ENCODE assay signal across 11 cellular contexts in the genomic region with DNA sequence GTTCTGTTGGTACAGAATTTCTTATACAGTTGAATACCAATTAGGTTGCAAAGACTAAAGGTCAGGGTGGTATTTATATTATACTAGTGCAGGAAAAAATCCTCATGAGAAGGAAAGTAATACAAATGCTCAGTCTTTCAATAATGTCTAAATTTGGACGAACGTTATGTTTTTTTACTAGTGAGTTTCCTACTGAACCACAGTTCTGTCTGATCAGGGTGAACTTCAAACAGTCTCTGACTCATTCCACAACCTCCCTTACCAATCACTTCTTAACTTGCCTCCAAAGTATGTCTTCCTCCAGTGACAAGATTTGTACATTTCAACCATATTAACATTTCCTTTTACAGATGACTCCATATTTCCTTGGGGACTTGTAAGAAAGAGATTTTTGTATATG. TPM values are rescaled to one million over a fixed set of nuclear protein-coding genes. Genes with fewer than 3 reads are reported as not detected.
DNase-seq lines count a peak whose midpoint lies in the region; ATAC-seq and TF ChIP-seq lines count a peak whose summit lies in the region.
"Had no signal": no experiment of that assay in that cellular context is flagged by ENCODE, and none has a peak within 500 bp of the region (broad histone marks: within the 10 kb centered on the region; RNA-seq: fewer than 3 reads in every experiment).

No MANE protein-coding gene starts in this region.

- H3F3A ChIP-seq in PC-3 (ENCODE audit: low read length, unreplicated experiment), result no peaks in the 10 kb centered on the region

- H3K4me1 ChIP-seq in PC-3 (ENCODE audit: insufficient read depth, low read length) (peaks cover 8% of the 10 kb centered on the region; the same call in 1 of the 2 replicates), left lung (peaks cover 0 to 4% of the 10 kb centered on the region in 2 donors)
- H3K4me1 ChIP-seq in CD4-positive, alpha-beta memory T cell (ENCODE audit: insufficient read depth, low read length), result no peaks in the 10 kb centered on the region

- no peak overlapping the region for H3K9ac ChIP-seq in PC-3 (ENCODE audit: low read length)

- no peak for TF ChIP-seq CTCF in PC-3 (conservative IDR thresholded peaks at IDR 0.05; ENCODE audit: low read depth, low read length)
- TF ChIP-seq CTCF in left lung (IDR thresholded peaks at IDR 0.05), result no peak

- H4K20me1 ChIP-seq in PC-3 (ENCODE audit: low read length), result no peaks in the 10 kb centered on the region

- H3K27me3 ChIP-seq in PC-3 (ENCODE audit: low read length) (no peaks in the 10 kb centered on the region), left lung (no peaks in the 10 kb centered on the region)
- H3K27me3 ChIP-seq in CD4-positive, alpha-beta memory T cell (ENCODE audit: insufficient read depth, low read length), result no peaks in the 10 kb centered on the region

- CTCF ChIA-PET in activated naive CD4-positive, alpha-beta T cell treated with anti-CD3 and anti-CD28 coated beads, Interleukin-2, amount 10 ng/mL, durations not matched to agents 7 days and 5 days (lab: Charles Lee), result interaction anchor here (1.5 kb wide), 1 partner anchor 819 kb away, joined by 3 read pairs; no protein-coding TSS in a partner anchor
- CTCF ChIA-PET in PC-3 (lab: Charles Lee), result no interaction called here
- CTCF ChIA-PET in CD4-positive, alpha-beta memory T cell (lab: Charles Lee; ENCODE audit: partially characterized antibody), result no interaction called here

- intact Hi-C loops in PC-3 (cut with micrococcal nuclease) (no loop called here), left lung (cut with DNase I) (no loop called here)
- intact Hi-C loops in CD4-positive, alpha-beta memory T cell (cut with micrococcal nuclease), result no loop called here

- no peak overlapping the region for H3K27ac ChIP-seq in PC-3 (ENCODE audit: low read length)
- no peak overlapping the region for H3K27ac ChIP-seq in CD4-positive, alpha-beta memory T cell (ENCODE audit: low read depth, low read length)
- no peak overlapping the region for H3K27ac ChIP-seq in left lung

- peaks cover 3% of the 10 kb centered on the region for H3K36me3 Mint-ChIP-seq in activated naive CD4-positive, alpha-beta T cell treated with anti-CD3 and anti-CD28 coated beads, Interleukin-2, amount 10 ng/mL, durations not matched to agents 7 days and 5 days
- H3K36me3 Mint-ChIP-seq in CD4-positive, alpha-beta memory T cell, result no peaks in the 10 kb centered on the region
- H3K36me3 Mint-ChIP-seq: memory B cell had no signal

- POLR2A ChIA-PET in PC-3 (lab: Charles Lee; ENCODE audit: unreplicated experiment), result no interaction called here
- POLR2A ChIA-PET in CD4-positive, alpha-beta memory T cell (lab: Charles Lee; ENCODE audit: partially characterized antibody), result no interaction called here

- ATAC-seq in HG02885 (IDR thresholded peaks at IDR 0.05; ENCODE audit: poor library complexity, unreplicated experiment) (peak; percentile 100), PC-3 (no peak), left lung (no peak)
- ATAC-seq in stimulated activated naive CD8-positive, alpha-beta T cell treated with anti-CD3 and anti-CD28 coated beads, Interleukin-15, amount 100 ng/mL, for 72 hours, result peak; percentile 99

- H2AFZ ChIP-seq in PC-3 (ENCODE audit: low read length), result no peak overlapping the region

- H3K27me3 Mint-ChIP-seq in activated naive CD4-positive, alpha-beta T cell treated with anti-CD3 and anti-CD28 coated beads, Interleukin-2, amount 10 ng/mL, durations not matched to agents 7 days and 5 days, result peaks cover 11% of the 10 kb centered on the region
- H3K27me3 Mint-ChIP-seq in stimulated activated naive CD8-positive, alpha-beta T cell treated with anti-CD3 and anti-CD28 coated beads, Interleukin-15, amount 100 ng/mL, for 72 hours, result peaks cover 29% of the 10 kb centered on the region
- peaks cover 0 to 4% of the 10 kb centered on the region in 2 donors for H3K27me3 Mint-ChIP-seq in CD4-positive, alpha-beta memory T cell

- H3K4me1 Mint-ChIP-seq in activated naive CD4-positive, alpha-beta T cell treated with anti-CD3 and anti-CD28 coated beads, Interleukin-2, amount 10 ng/mL, durations not matched to agents 7 days and 5 days, result peaks cover 19% of the 10 kb centered on the region
- H3K4me1 Mint-ChIP-seq in stimulated activated naive CD8-positive, alpha-beta T cell treated with anti-CD3 and anti-CD28 coated beads, Interleukin-15, amount 100 ng/mL, for 72 hours, result peaks cover 37% of the 10 kb centered on the region
- H3K4me1 Mint-ChIP-seq in CD4-positive, alpha-beta memory T cell, result peaks cover 0 to 4% (median 1%) of the 10 kb centered on the region in 4 donors
- H3K4me1 Mint-ChIP-seq: memory B cell had no signal

- peaks cover 2% of the 10 kb centered on the region for H3K9me3 Mint-ChIP-seq in activated naive CD4-positive, alpha-beta T cell treated with anti-CD3 and anti-CD28 coated beads, Interleukin-2, amount 10 ng/mL, durations not matched to agents 7 days and 5 days
- peaks cover 0 to 6% of the 10 kb centered on the region in 2 donors for H3K9me3 Mint-ChIP-seq in stimulated activated naive CD8-positive, alpha-beta T cell treated with anti-CD3 and anti-CD28 coated beads, Interleukin-15, amount 100 ng/mL, for 72 hours
- no peaks in the 10 kb centered on the region for H3K9me3 Mint-ChIP-seq in CD4-positive, alpha-beta memory T cell

- no peaks in the 10 kb centered on the region for H3K9me2 ChIP-seq in PC-3 (replicated peaks; ENCODE audit: low read length)

- BruUV-seq in PC-3 (replicated peaks; lab: Mats Ljungman, UMichigan), result no TSS peak

- no peak for DNase-seq in activated naive CD4-positive, alpha-beta T cell treated with anti-CD3 and anti-CD28 coated beads, Interleukin-2, amount 10 ng/mL, durations not matched to agents 7 days and 5 days
- no peak for DNase-seq in activated naive CD4-positive, alpha-beta T cell (lab: John Stamatoyannopoulos, UW)
- DNase-seq in PC-3 (peak; percentile 15), T-helper 9 cell (no peak), left lung (no peak)
- DNase-seq in stimulated activated naive CD8-positive, alpha-beta T cell treated with anti-CD3 and anti-CD28 coated beads, Interleukin-15, amount 100 ng/mL, for 72 hours, result peak; percentile 12 to 25
- DNase-seq in CD4-positive, alpha-beta memory T cell, result no peak

- peak overlapping the region; percentile 15 for H3K27ac Mint-ChIP-seq in activated naive CD4-positive, alpha-beta T cell treated with anti-CD3 and anti-CD28 coated beads, Interleukin-2, amount 10 ng/mL, durations not matched to agents 7 days and 5 days
- peak overlapping the region in 1 of 2 donors; percentile 76 for H3K27ac Mint-ChIP-seq in stimulated activated naive CD8-positive, alpha-beta T cell treated with anti-CD3 and anti-CD28 coated beads, Interleukin-15, amount 100 ng/mL, for 72 hours
- no peak overlapping the region for H3K27ac Mint-ChIP-seq in CD4-positive, alpha-beta memory T cell
- H3K27ac Mint-ChIP-seq: memory B cell; T-helper 1 cell treated with Interleukin-12 subunit alpha and Interleukin-12 subunit beta and Interleukin-4 antibody, amounts not matched to agents 30 μg/mL and 1 μg/mL, for 36 hours had no signal

- no peaks in the 10 kb centered on the region for H3K79me2 ChIP-seq in PC-3 (ENCODE audit: low read length)

- H3K4me2 ChIP-seq in PC-3 (ENCODE audit: low read length), result no peak overlapping the region

- H3K4me3 ChIP-seq in PC-3 (ENCODE audit: low read length), result no peak overlapping the region
- no peak overlapping the region for H3K4me3 ChIP-seq in CD4-positive, alpha-beta memory T cell (ENCODE audit: low read length in 2 of 2)
- H3K4me3 ChIP-seq in left lung, result no peak overlapping the region

- no peak overlapping the region for H3K4me3 Mint-ChIP-seq in activated naive CD4-positive, alpha-beta T cell treated with anti-CD3 and anti-CD28 coated beads, Interleukin-2, amount 10 ng/mL, durations not matched to agents 7 days and 5 days
- peak overlapping the region; percentile 45 to 59 for H3K4me3 Mint-ChIP-seq in stimulated activated naive CD8-positive, alpha-beta T cell treated with anti-CD3 and anti-CD28 coated beads, Interleukin-15, amount 100 ng/mL, for 72 hours
- no peak overlapping the region for H3K4me3 Mint-ChIP-seq in CD4-positive, alpha-beta memory T cell
- H3K4me3 Mint-ChIP-seq: memory B cell; T-helper 1 cell treated with Interleukin-12 subunit alpha and Interleukin-12 subunit beta and Interleukin-4 antibody, amounts not matched to agents 30 μg/mL and 1 μg/mL, for 36 hours had no signal

- H3K9me3 ChIP-seq in PC-3 (ENCODE audit: low read length) (no peaks in the 10 kb centered on the region), left lung (no peaks in the 10 kb centered on the region)
- no peaks in the 10 kb centered on the region for H3K9me3 ChIP-seq in CD4-positive, alpha-beta memory T cell (ENCODE audit: control insufficient read depth in 1 of 2, low read length in 2 of 2)

- H3K36me3 ChIP-seq in PC-3 (ENCODE audit: low read depth, low read length) (no peaks in the 10 kb centered on the region), left lung (no peaks in the 10 kb centered on the region)
- no peaks in the 10 kb centered on the region for H3K36me3 ChIP-seq in CD4-positive, alpha-beta memory T cell (ENCODE audit: insufficient read depth, low read length)

RNA-seq across cellular contexts. Expression of a gene that starts 3.4 kb away (rescaled TPM):
- total RNA-seq in PC-3 (2014; rRNA removed) (not detected in 2 replicates), left lung (1 to 10 TPM in 1 of 2 donors, not detected in 1; 2.3 TPM)
- total RNA-seq in CD4-positive, alpha-beta memory T cell, result not detected
- polyA plus RNA-seq in CD4-positive, alpha-beta memory T cell, result not detected
- polyA plus RNA-seq: BJ had no signal

RNA-seq across cellular contexts. Expression of a gene that starts 36.3 kb away (rescaled TPM):
- total RNA-seq in PC-3 (2014; rRNA removed) (7.3 and 8.3 TPM in 2 replicates), left lung (10 to 100 TPM; 18.5 to 18.7 TPM)
- total RNA-seq in CD4-positive, alpha-beta memory T cell, result 1 to 10 TPM; 1.2 to 2.0 TPM
- polyA plus RNA-seq in CD4-positive, alpha-beta memory T cell, result 1 to 10 TPM in 1 of 2 donors, not detected in 1; 1.3 TPM

Comparison
In these comparisons a context has a peak if more than half of its experiments do, and no peak if none do; other contexts are left out.
1. DNase-seq: peak in PC-3 (single experiment) and stimulated activated naive CD8-positive, alpha-beta T cell treated with anti-CD3 and anti-CD28 coated beads, Interleukin-15, amount 100 ng/mL, for 72 hours (2 of 2); none in activated naive CD4-positive, alpha-beta T cell treated with anti-CD3 and anti-CD28 coated beads, Interleukin-2, amount 10 ng/mL, durations not matched to agents 7 days and 5 days (single experiment), activated naive CD4-positive, alpha-beta T cell (0 of 4), CD4-positive, alpha-beta memory T cell (0 of 5), T-helper 9 cell (single experiment) and left lung (0 of 2).
2. H3K4me3 Mint-ChIP-seq: peak in stimulated activated naive CD8-positive, alpha-beta T cell treated with anti-CD3 and anti-CD28 coated beads, Interleukin-15, amount 100 ng/mL, for 72 hours (2 of 2); none in activated naive CD4-positive, alpha-beta T cell treated with anti-CD3 and anti-CD28 coated beads, Interleukin-2, amount 10 ng/mL, durations not matched to agents 7 days and 5 days (single experiment) and CD4-positive, alpha-beta memory T cell (0 of 8).
3. ATAC-seq: peak in HG02885 (single experiment) and stimulated activated naive CD8-positive, alpha-beta T cell treated with anti-CD3 and anti-CD28 coated beads, Interleukin-15, amount 100 ng/mL, for 72 hours (single experiment); none in PC-3 (single experiment) and left lung (single experiment).